Comparison of ENCODE assay signal across 21 cellular contexts in genomic region chr22:36946436-36947158, GRCh38. TPM values are rescaled to one million over a fixed set of nuclear protein-coding genes. Genes with fewer than 3 reads are reported as not detected.
DNase-seq lines count a peak whose midpoint lies in the region; ATAC-seq, FAIRE-seq and TF ChIP-seq lines count a peak whose summit lies in the region.
"Had no signal": no experiment of that assay in that cellular context is flagged by ENCODE, and none has a peak within 500 bp of the region (broad histone marks: within the 10 kb centered on the region; RNA-seq: fewer than 3 reads in every experiment).

No MANE protein-coding gene starts in this region.

- no peak overlapping the region for H3K27ac ChIP-seq in GM23248
- no peak overlapping the region for H3K27ac ChIP-seq in K562 (ENCODE audit: extremely low read depth, low read depth, low read length)
- H3K27ac ChIP-seq in neutrophil = peak overlapping the region; percentile 18
- H3K27ac ChIP-seq: body of pancreas, C4-2B, gastrocnemius medialis, SJCRH30, upper lobe of right lung had no signal

- ATAC-seq in K562 = no peak
- no peak for ATAC-seq in HG02852 (IDR thresholded peaks at IDR 0.05; ENCODE audit: unreplicated experiment)
- ATAC-seq: activated CD8-positive, alpha-beta T cell treated with anti-CD3 and anti-CD28 coated beads for 36 hours; body of pancreas; gastrocnemius medialis; stimulated activated naive B cell treated with anti-CD40 and anti-IgM and Interleukin-4, amounts not matched to agents 10 μg/mL and 1 μg/mL and 100 μg/mL, for 72 hours; upper lobe of right lung had no signal

- CTCF ChIA-PET in K562 (lab: Yijun Ruan, JAX; ENCODE audit: low intra/inter-chr PET ratio) = interaction anchor here (0.6 kb wide), 1 partner anchor 311 kb away, joined by 3 read pairs; no protein-coding TSS in a partner anchor

- BruUV-seq in K562 (replicated peaks; lab: Mats Ljungman, UMichigan) = no TSS peak

- FAIRE-seq in K562 (lab: Jason Lieb, UNC) = no peak
- FAIRE-seq in frontal cortex (lab: Jason Lieb, UNC) = no peak

- no peaks in the 10 kb centered on the region for H3K79me2 ChIP-seq in GM23248 (ENCODE audit: insufficient read depth)
- H3K79me2 ChIP-seq in K562 (ENCODE audit: control insufficient read depth, insufficient read depth, low read length) = no peaks in the 10 kb centered on the region

- DNase-seq in GM23248 = peak; percentile 33
- peak; percentile 76 for DNase-seq in OCI-M1 (lab: John Stamatoyannopoulos, UW)
- DNase-seq in K562 (ENCODE audit: extremely low read depth in 1 of 4, low spot score in 3 of 4) = peak in 1 of 4 experiments; percentile 9
- DNase-seq in frontal cortex (ENCODE audit: low spot score in 2 of 2) = no peak
- no peak for DNase-seq in AG20443 (ENCODE audit: low spot score)
- no peak for DNase-seq in DMS53 treated with DMSO at 0.1 percent for 48 hours (lab: John Stamatoyannopoulos, UW; ENCODE audit: unreplicated experiment)
- DNase-seq: activated CD8-positive, alpha-beta T cell treated with anti-CD3 and anti-CD28 coated beads for 36 hours; body of pancreas; DMS79 treated with DMSO at 0.1 percent for 48 hours; gastrocnemius medialis; immature natural killer cell; KBM-7; mammary epithelial cell; NCI-H187; NCI-H526; SJCRH30; stimulated activated naive B cell treated with anti-CD40 and anti-IgM and Interleukin-4, amounts not matched to agents 10 μg/mL and 1 μg/mL and 100 μg/mL, for 72 hours; upper lobe of right lung had no signal

- H3K4me3 ChIP-seq in GM23248 = no peak overlapping the region
- no peak overlapping the region for H3K4me3 ChIP-seq in K562
- no peak overlapping the region for H3K4me3 ChIP-seq in neutrophil (ENCODE audit: low read depth in 1 of 2, low read length in 1 of 2)
- H3K4me3 ChIP-seq: body of pancreas, gastrocnemius medialis, SJCRH30, upper lobe of right lung had no signal

- TF ChIP-seq EP300 in K562 (IDR thresholded peaks at IDR 0.05; ENCODE audit: low read length) = no peak

- in situ Hi-C loops in GM23248 (cut with MboI) = no loop called here
- in situ Hi-C loops in K562 (cut with MboI) = no loop called here

- intact Hi-C loops in K562 (cut with micrococcal nuclease) = no loop called here

- H2AFZ ChIP-seq in GM23248 = no peak overlapping the region
- H2AFZ ChIP-seq in K562 (ENCODE audit: low read depth, low read length) = no peak overlapping the region

- peak in 2 of 3 experiments; percentile 16 to 21; a peak in 3 of 6 replicates for TF ChIP-seq CTCF in K562 (IDR thresholded peaks at IDR 0.05 in 2 of 3, conservative IDR thresholded peaks at IDR 0.05 in 1 of 3; ENCODE audit: insufficient read depth in 2 of 3, low read depth in 1 of 3, low read length in 3 of 3)
- TF ChIP-seq CTCF in neutrophil (IDR thresholded peaks at IDR 0.05) = peak; percentile 17

- WGBS in GM23248 (ENCODE audit: low coverage in 1 of 2, low lambda C conversion rate in 2 of 2, missing lambda C conversion rate in 2 of 2), 2 experiments = 53 to 60% methylated on average over 3 of the region's 3 CpGs
- 0% methylated on average over 2 of the region's 3 CpGs for WGBS in K562 (ENCODE audit: insufficient coverage, low coverage, missing lambda C conversion rate)

- H3K4me1 ChIP-seq in GM23248 (ENCODE audit: insufficient read depth) (peaks cover 16% of the 10 kb centered on the region; the same call in 1 of the 2 replicates), K562 (replicated peaks in 1 of 2; ENCODE audit: control insufficient read depth in 2 of 2, insufficient read depth in 2 of 2, low read length in 2 of 2) (no peaks in the 10 kb centered on the region), neutrophil (ENCODE audit: control insufficient read depth in 1 of 2, insufficient read depth in 1 of 2, low read depth in 1 of 2, low read length in 1 of 2) (peaks cover 21 to 30% of the 10 kb centered on the region in 2 experiments)
- H3K4me1 ChIP-seq: body of pancreas, gastrocnemius medialis, SJCRH30, upper lobe of right lung had no signal

- POLR2A ChIA-PET in K562 (lab: Yijun Ruan, JAX) = no interaction called here

- no peaks in the 10 kb centered on the region for H3K9me3 ChIP-seq in GM23248 (ENCODE audit: low read depth)
- H3K9me3 ChIP-seq in K562 (replicated peaks; ENCODE audit: control insufficient read depth, insufficient read depth, low read depth, low read length) = no peaks in the 10 kb centered on the region
- no peaks in the 10 kb centered on the region for H3K9me3 ChIP-seq in neutrophil
- H3K9me3 ChIP-seq: body of pancreas, gastrocnemius medialis, SJCRH30, upper lobe of right lung had no signal

- no peak for TF ChIP-seq POLR2A in K562 (conservative IDR thresholded peaks at IDR 0.05)

- H3K9ac ChIP-seq in GM23248 (no peak overlapping the region), K562 (ENCODE audit: insufficient read depth in 1 of 2, low read depth in 2 of 2, low read length in 2 of 2) (no peak overlapping the region)

- 0 out of 2 replicates have a peak, but pooled peaks cover 4% of the 10 kb centered on the region for H3F3A ChIP-seq in GM23248 (ENCODE audit: insufficient read depth)

- H3K36me3 ChIP-seq in GM23248 (ENCODE audit: low read depth) (no peaks in the 10 kb centered on the region), K562 (ENCODE audit: control insufficient read depth, insufficient read depth, low read length) (no peaks in the 10 kb centered on the region), neutrophil (no peaks in the 10 kb centered on the region)
- H3K36me3 ChIP-seq: gastrocnemius medialis, SJCRH30, upper lobe of right lung had no signal

- peak in 1 of 2 experiments; percentile 20; a peak in 1 of 4 replicates for TF ChIP-seq RAD21 in K562 (CRISPR knock-in tag; conservative IDR thresholded peaks at IDR 0.05 in 1 of 2, IDR thresholded peaks at IDR 0.05 in 1 of 2)

- no peaks in the 10 kb centered on the region for H4K20me1 ChIP-seq in GM23248 (ENCODE audit: insufficient read depth)
- no peaks in the 10 kb centered on the region for H4K20me1 ChIP-seq in K562 (replicated peaks; ENCODE audit: control insufficient read depth, insufficient read depth, low read length)

- H3K9me2 ChIP-seq in GM23248 (ENCODE audit: insufficient read depth) = no peaks in the 10 kb centered on the region

- H3K9me1 ChIP-seq in K562 (ENCODE audit: control insufficient read depth, insufficient read depth, low read length) = no peaks in the 10 kb centered on the region

- peaks cover 25% of the 10 kb centered on the region for H3K27me3 ChIP-seq in GM23248 (replicated peaks; ENCODE audit: insufficient read depth)
- H3K27me3 ChIP-seq in K562 (ENCODE audit: control insufficient read depth in 2 of 2, insufficient read depth in 2 of 2, low read length in 2 of 2) = peaks cover 0 to 9% of the 10 kb centered on the region in 2 experiments; a peak in 2 of 5 replicates
- no peaks in the 10 kb centered on the region for H3K27me3 ChIP-seq in neutrophil
- H3K27me3 ChIP-seq: body of pancreas, upper lobe of right lung had no signal

- H3K4me2 ChIP-seq in GM23248 (ENCODE audit: unreplicated experiment) = no peak overlapping the region
- H3K4me2 ChIP-seq in K562 (ENCODE audit: insufficient read depth, low read length) = no peak overlapping the region

TF ChIP-seq in K562, 482 proteins besides CTCF, POLR2A, EP300 and RAD21:
- no peak for TF ChIP-seq ZBTB17 (CRISPR knock-in tag; IDR thresholded peaks at IDR 0.05)
- no peak for TF ChIP-seq FOXA3 (CRISPR knock-in tag; conservative IDR thresholded peaks at IDR 0.05 in 1 of 2, IDR thresholded peaks at IDR 0.05 in 1 of 2)
- no peak for TF ChIP-seq TCF15 (CRISPR knock-in tag; IDR thresholded peaks at IDR 0.05)

RNA-seq across cellular contexts. Expression of gene CSF2RB, which starts 33.2 kb away (rescaled TPM):
- 4.1 and 4.4 TPM in 2 replicates for total RNA-seq in GM23248 (2014; rRNA removed; shearing (Covaris generic))
- polyA plus RNA-seq in GM23248 (2016; fragmentation: Nextera tagmentation; extraction: Ambion mirVana) = 2.3 and 2.6 TPM in 2 replicates
- not detected in 2 replicates for total RNA-seq in K562 (2011; cell fraction: chromatin; rRNA removed; ENCODE audit: low replicate concordance)
- total RNA-seq in K562 (2011; cell fraction: nucleolus; rRNA removed) = under 0.01 TPM in 1 of 2 replicates, not detected in the other
- not detected in 2 replicates for total RNA-seq in K562 (2011; cell fraction: nucleoplasm; rRNA removed)
- total RNA-seq in K562 (2014; rRNA removed) = 0.36 and 0.61 TPM in 2 replicates
- total RNA-seq in K562 (2014; rRNA removed; fragmentation: Illumina TruSeq; extraction: Trizol) = 0.26 and 0.29 TPM in 2 replicates
- 0.62 and 0.72 TPM in 2 replicates for total RNA-seq in K562 (2015; rRNA removed; fragmentation: Illumina TruSeq; extraction: Trizol)
- 0.60 and 1.0 TPM in 2 replicates for total RNA-seq in K562 (2021)
- 0.04 and 0.16 TPM in 2 replicates for polyA plus RNA-seq in K562 (2011; rRNA removed)
- 0.12 and 0.24 TPM in 2 replicates for polyA plus RNA-seq in K562 (2011; cell fraction: cytosol; rRNA removed)
- 0.17 and 0.20 TPM in 2 replicates for polyA plus RNA-seq in K562 (2011; cell fraction: nucleus; rRNA removed)
- polyA plus RNA-seq in K562 (2012) = 0.48 and 1.3 TPM in 2 replicates
- polyA plus RNA-seq in K562 (2014; fragmentation: Illumina TruSeq; extraction: Trizol) = 0.54 and 0.62 TPM in 2 replicates
- polyA plus RNA-seq in K562 (2014; fragmentation: Nextera tagmentation; extraction: Ambion mirVana) = under 1 TPM; 0.06 to 0.07 TPM
- polyA plus RNA-seq in K562 (2014; rRNA removed) = 0.54 and 0.74 TPM in 2 replicates
- 0.07 and 0.09 TPM in 2 replicates for polyA minus RNA-seq in K562 (2011; rRNA and poly(A)+ RNA removed)
- polyA minus RNA-seq in K562 (2011; cell fraction: cytosol; rRNA and poly(A)+ RNA removed) = not detected in 2 replicates
- polyA minus RNA-seq in K562 (2011; cell fraction: nucleus; rRNA and poly(A)+ RNA removed) = 0.13 and 0.22 TPM in 2 replicates
- total RNA-seq in frontal cortex = 0.41 TPM
- total RNA-seq: mammary epithelial cell, SJCRH30 had no signal
- polyA plus RNA-seq: mammary epithelial cell had no signal

Comparison
In these comparisons a context has a peak if more than half of its experiments do, and no peak if none do; other contexts are left out.
1. DNase-seq: peak in GM23248 (single experiment) and OCI-M1 (single experiment); none in frontal cortex (0 of 2), AG20443 (single experiment) and DMS53 treated with DMSO at 0.1 percent for 48 hours (single experiment).